In genomic region chr1:101280049-101280448, GRCh38 we compare ENCODE assay signal across 19 cellular contexts. TPM values are rescaled to one million over a fixed set of nuclear protein-coding genes. Genes with fewer than 3 reads are reported as not detected.
A peak's percentile ranks its signal among the peaks of the same experiment; 100 is the strongest.
DNase-seq lines count a peak whose midpoint lies in the region; ATAC-seq lines count a peak whose summit lies in the region.
"Had no signal": no experiment of that assay in that cellular context is flagged by ENCODE, and none has a peak within 500 bp of the region (broad histone marks: within the 10 kb centered on the region; RNA-seq: fewer than 3 reads in every experiment).

No MANE protein-coding gene starts in this region.

- H3K9me3 Mint-ChIP-seq in activated CD4-positive, alpha-beta T cell treated with anti-CD3 and anti-CD28 coated beads for 36 hours (ENCODE audit: low read depth) = no peaks in the 10 kb centered on the region
- H3K9me3 Mint-ChIP-seq in CD4-positive, alpha-beta memory T cell = no peaks in the 10 kb centered on the region
- H3K9me3 Mint-ChIP-seq in naive thymus-derived CD4-positive, alpha-beta T cell = peaks cover 0 to 2% (median 0%) of the 10 kb centered on the region in 11 donors

- peak overlapping the region; percentile 32 for H3K27ac Mint-ChIP-seq in activated CD4-positive, alpha-beta T cell treated with anti-CD3 and anti-CD28 coated beads for 36 hours
- peak overlapping the region; percentile 81 to 97 (median 94) for H3K27ac Mint-ChIP-seq in CD4-positive, alpha-beta memory T cell
- peak overlapping the region in 8 of 9 donors; percentile 78 to 97 (median 92) for H3K27ac Mint-ChIP-seq in naive thymus-derived CD4-positive, alpha-beta T cell

- H3K4me3 Mint-ChIP-seq in activated CD4-positive, alpha-beta T cell treated with anti-CD3 and anti-CD28 coated beads for 36 hours = no peak overlapping the region
- H3K4me3 Mint-ChIP-seq in CD4-positive, alpha-beta memory T cell = peak overlapping the region in 7 of 8 donors; percentile 76 to 93 (median 86)
- H3K4me3 Mint-ChIP-seq in naive thymus-derived CD4-positive, alpha-beta T cell = peak overlapping the region; percentile 13 to 92 (median 82)

- H3K4me3 ChIP-seq in CD4-positive, alpha-beta memory T cell (ENCODE audit: low read length in 2 of 2) = no peak overlapping the region
- H3K4me3 ChIP-seq in naive thymus-derived CD4-positive, alpha-beta T cell (ENCODE audit: low read length) = peak overlapping the region; percentile 41
- H3K4me3 ChIP-seq: BLaER1, HAP-1 had no signal

- H3K27me3 Mint-ChIP-seq in activated CD4-positive, alpha-beta T cell treated with anti-CD3 and anti-CD28 coated beads for 36 hours = no peaks in the 10 kb centered on the region
- no peaks in the 10 kb centered on the region for H3K27me3 Mint-ChIP-seq in CD4-positive, alpha-beta memory T cell
- peaks cover 0 to 3% (median 0%) of the 10 kb centered on the region in 5 donors for H3K27me3 Mint-ChIP-seq in naive thymus-derived CD4-positive, alpha-beta T cell

- H3K9me3 ChIP-seq in CD4-positive, alpha-beta memory T cell (ENCODE audit: control insufficient read depth in 1 of 2, low read length in 2 of 2) = no peaks in the 10 kb centered on the region
- H3K9me3 ChIP-seq in naive thymus-derived CD4-positive, alpha-beta T cell (ENCODE audit: control insufficient read depth in 2 of 3, low read length in 3 of 3) = no peaks in the 10 kb centered on the region
- H3K9me3 ChIP-seq: BLaER1, Caco-2, HAP-1 had no signal

- DNase-seq in activated CD4-positive, alpha-beta T cell treated with anti-CD3 and anti-CD28 coated beads for 36 hours = no peak
- DNase-seq in activated CD4-positive, alpha-beta T cell treated with anti-CD3 and anti-CD28 coated beads, Interleukin-2, amount 50 U/mL, for 4 hours = no peak
- no peak for DNase-seq in CD4-positive, alpha-beta memory T cell
- peak; percentile 9 for DNase-seq in OCI-M1 (lab: John Stamatoyannopoulos, UW)
- DNase-seq in naive thymus-derived CD4-positive, alpha-beta T cell = no peak
- no peak for DNase-seq in left colon
- no peak for DNase-seq in stimulated activated CD4-positive, alpha-beta T cell treated with anti-CD3 and anti-CD28 coated beads, Interleukin-1b, Interleukin-23, amount 100 ng/mL, for 48 hours
- no peak for DNase-seq in retina
- DNase-seq: Caco-2, DMS53, IMR-90, Kasumi-1, NCI-H187 treated with DMSO at 0.1 percent for 48 hours, NCI-H446, NCI-H748 treated with DMSO at 0.1 percent for 48 hours, SIG-M5 had no signal

- no peak overlapping the region for H3K27ac ChIP-seq in CD4-positive, alpha-beta memory T cell (ENCODE audit: low read depth, low read length)
- peak overlapping the region; percentile 63 for H3K27ac ChIP-seq in naive thymus-derived CD4-positive, alpha-beta T cell (ENCODE audit: low read depth, low read length)
- H3K27ac ChIP-seq: 22Rv1, BLaER1 had no signal

- H3K27me3 ChIP-seq in CD4-positive, alpha-beta memory T cell (ENCODE audit: insufficient read depth, low read length) = no peaks in the 10 kb centered on the region
- no peaks in the 10 kb centered on the region for H3K27me3 ChIP-seq in naive thymus-derived CD4-positive, alpha-beta T cell (ENCODE audit: control insufficient read depth in 2 of 2, insufficient read depth in 2 of 2, low read length in 2 of 2)
- H3K27me3 ChIP-seq: BLaER1 had no signal

- POLR2A ChIA-PET in activated CD4-positive, alpha-beta T cell treated with anti-CD3 and anti-CD28 coated beads for 36 hours (lab: Charles Lee) = no interaction called here
- POLR2A ChIA-PET in CD4-positive, alpha-beta memory T cell (lab: Charles Lee; ENCODE audit: partially characterized antibody) = interaction anchor here (0.9 to 19.7 kb wide), 9 partner anchors 8 to 66 kb away, joined by 4 to 955 read pairs (median 19); partner anchors contain the start of gene S1PR1
- POLR2A ChIA-PET in naive thymus-derived CD4-positive, alpha-beta T cell (lab: Charles Lee) = interaction anchor here (0.7 to 16.7 kb wide), 7 partner anchors 8 to 340 kb away, joined by 3 to 633 read pairs (median 6); partner anchors contain the start of gene S1PR1

- intact Hi-C loops in activated CD4-positive, alpha-beta T cell treated with anti-CD3 and anti-CD28 coated beads for 36 hours (cut with DNase I, micrococcal nuclease) = no loop called here
- intact Hi-C loops in CD4-positive, alpha-beta memory T cell (cut with micrococcal nuclease) = no loop called here
- intact Hi-C loops in naive thymus-derived CD4-positive, alpha-beta T cell (cut with micrococcal nuclease) = no loop called here
- intact Hi-C loops in left colon (cut with DNase I, micrococcal nuclease) = loop anchor here in 1 of 2 donors (10.0 kb wide), 1 partner anchor 355 kb away; no protein-coding TSS in a partner anchor

- CTCF ChIA-PET in activated CD4-positive, alpha-beta T cell treated with anti-CD3 and anti-CD28 coated beads for 36 hours (lab: Charles Lee) = interaction anchor here (0.5 to 4.6 kb wide), 17 partner anchors 8 to 1593 kb away, joined by 3 to 25 read pairs (median 3); no protein-coding TSS in a partner anchor
- CTCF ChIA-PET in CD4-positive, alpha-beta memory T cell (lab: Charles Lee; ENCODE audit: partially characterized antibody) = interaction anchor here (0.8 to 5.6 kb wide), 14 partner anchors 9 to 358 kb away, joined by 3 to 86 read pairs (median 6); partner anchors contain the start of gene S1PR1
- CTCF ChIA-PET in naive thymus-derived CD4-positive, alpha-beta T cell (lab: Charles Lee) = interaction anchor here (0.6 to 4.2 kb wide), 8 partner anchors 8 to 45 kb away, joined by 3 to 32 read pairs (median 8); no protein-coding TSS in a partner anchor

- no peaks in the 10 kb centered on the region for H3K36me3 Mint-ChIP-seq in activated CD4-positive, alpha-beta T cell treated with anti-CD3 and anti-CD28 coated beads for 36 hours (ENCODE audit: low read depth)
- H3K36me3 Mint-ChIP-seq in CD4-positive, alpha-beta memory T cell = peaks cover 0 to 4% of the 10 kb centered on the region in 2 donors
- peaks cover 0 to 5% (median 0%) of the 10 kb centered on the region in 5 donors for H3K36me3 Mint-ChIP-seq in naive thymus-derived CD4-positive, alpha-beta T cell

- ATAC-seq in activated CD4-positive, alpha-beta T cell treated with anti-CD3 and anti-CD28 coated beads for 36 hours = no peak
- ATAC-seq in naive thymus-derived CD4-positive, alpha-beta T cell = no peak
- ATAC-seq in left colon = no peak

- H3K4me1 ChIP-seq in CD4-positive, alpha-beta memory T cell (ENCODE audit: insufficient read depth, low read length) = peaks cover 99% of the 10 kb centered on the region
- peaks cover 88 to 96% of the 10 kb centered on the region in 2 donors for H3K4me1 ChIP-seq in naive thymus-derived CD4-positive, alpha-beta T cell (ENCODE audit: control insufficient read depth in 2 of 2, insufficient read depth in 2 of 2, low read length in 2 of 2)
- H3K4me1 ChIP-seq: Caco-2 had no signal

- H3K4me1 Mint-ChIP-seq in activated CD4-positive, alpha-beta T cell treated with anti-CD3 and anti-CD28 coated beads for 36 hours = peaks cover 89% of the 10 kb centered on the region
- peaks cover 80 to 100% (median 92%) of the 10 kb centered on the region in 4 donors for H3K4me1 Mint-ChIP-seq in CD4-positive, alpha-beta memory T cell
- H3K4me1 Mint-ChIP-seq in naive thymus-derived CD4-positive, alpha-beta T cell = peaks cover 76 to 100% (median 99%) of the 10 kb centered on the region in 7 donors

- no peaks in the 10 kb centered on the region for H3K36me3 ChIP-seq in CD4-positive, alpha-beta memory T cell (ENCODE audit: insufficient read depth, low read length)
- H3K36me3 ChIP-seq in naive thymus-derived CD4-positive, alpha-beta T cell (ENCODE audit: control insufficient read depth in 2 of 3, insufficient read depth in 3 of 3, low read length in 3 of 3) = no peaks in the 10 kb centered on the region
- H3K36me3 ChIP-seq: BLaER1, HAP-1 had no signal

RNA-seq across cellular contexts. Expression of gene S1PR1, which starts 43.2 kb away (rescaled TPM):
- total RNA-seq in activated CD4-positive, alpha-beta T cell treated with anti-CD3 and anti-CD28 coated beads for 36 hours = 100 to 1,000 TPM; 109 to 130 TPM
- total RNA-seq in CD4-positive, alpha-beta memory T cell = 100 to 1,000 TPM; 363 to 366 TPM
- polyA plus RNA-seq in CD4-positive, alpha-beta memory T cell = 100 to 1,000 TPM; 277 to 320 TPM
- total RNA-seq in naive thymus-derived CD4-positive, alpha-beta T cell = 100 to 1,000 TPM; 116 to 305 (median 283) TPM
- 100 to 1,000 TPM; 209 to 247 TPM for polyA plus RNA-seq in naive thymus-derived CD4-positive, alpha-beta T cell
- 1 to 10 TPM; 7.1 to 9.6 TPM for total RNA-seq in left colon
- total RNA-seq: Caco-2 had no signal

Comparison
In these comparisons a context has a peak if more than half of its experiments do, and no peak if none do; other contexts are left out.
1. H3K27ac Mint-ChIP-seq: peak in every context shown above with its lines; median percentile 94 in CD4-positive, alpha-beta memory T cell; 92 in naive thymus-derived CD4-positive, alpha-beta T cell; 32 in activated CD4-positive, alpha-beta T cell treated with anti-CD3 and anti-CD28 coated beads for 36 hours.
2. RNA of gene S1PR1, which starts 43.2 kb away (total RNA-seq): 363 to 366 TPM in CD4-positive, alpha-beta memory T cell, 116 to 305 TPM in naive thymus-derived CD4-positive, alpha-beta T cell and 109 to 130 TPM in activated CD4-positive, alpha-beta T cell treated with anti-CD3 and anti-CD28 coated beads for 36 hours; 7.1 to 9.6 TPM in left colon; every median in the first group is over 10 times any median in the second.